Comparison of ENCODE assay signal across 1 cellular context in genomic region chr2:98702896-98703620, GRCh38.
TF ChIP-seq lines count a peak whose summit lies in the region.

No MANE protein-coding gene starts in this region.

TF ChIP-seq in SK-N-SH treated with all-trans-retinoic acid at 6 μM for 48 hours, 23 proteins besides CTCF, POLR2A, EP300 and RAD21 (continued from another document):
- TF ChIP-seq TSHZ2 (CRISPR knock-in tag; IDR thresholded peaks at IDR 0.05): no peak
- no peak for TF ChIP-seq TOX (CRISPR knock-in tag; IDR thresholded peaks at IDR 0.05; ENCODE audit: borderline replicate concordance)
- no peak for TF ChIP-seq ISL1 (CRISPR knock-in tag; IDR thresholded peaks at IDR 0.05)
- TF ChIP-seq ZNF70 (CRISPR knock-in tag; IDR thresholded peaks at IDR 0.05): no peak
- no peak for TF ChIP-seq ESRRG (CRISPR knock-in tag; IDR thresholded peaks at IDR 0.05)
